17 cellular contexts compared by ENCODE assay signal in the genomic region with DNA sequence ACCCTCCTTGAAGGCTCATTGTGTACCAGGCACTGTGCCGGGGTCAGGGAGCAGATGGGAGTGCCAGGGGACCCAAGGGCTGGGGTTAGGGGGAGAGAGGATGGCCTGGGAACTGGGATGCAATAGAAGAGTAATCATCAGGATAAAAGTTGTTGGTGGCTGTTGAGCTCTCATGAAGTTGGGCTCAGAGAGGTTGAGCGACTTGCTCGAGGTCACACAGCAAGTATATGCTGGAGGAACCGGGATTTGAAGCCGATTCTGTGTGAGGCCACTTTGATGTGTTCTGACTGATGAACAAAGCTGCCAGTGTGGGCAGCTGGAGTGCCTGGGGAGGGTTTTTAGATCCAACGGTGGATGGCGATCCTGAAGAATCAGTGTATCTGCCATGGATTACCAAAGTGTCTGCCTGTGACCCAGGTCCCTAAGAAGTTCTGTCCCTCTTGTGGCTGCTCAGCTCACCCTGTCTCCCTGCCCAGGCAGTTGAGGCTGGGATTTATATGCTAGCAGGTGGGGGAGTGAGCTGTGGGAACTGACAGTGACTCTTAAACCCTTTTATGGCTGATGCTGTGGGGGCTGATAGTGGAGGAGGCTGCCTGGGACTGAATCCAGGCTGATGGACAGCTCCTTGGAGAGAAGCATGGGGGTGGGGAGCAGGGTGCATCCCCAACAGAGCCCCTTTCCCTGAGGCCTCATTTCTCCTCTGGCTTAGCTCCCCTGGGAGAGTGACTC. TPM values are rescaled to one million over a fixed set of nuclear protein-coding genes. Genes with fewer than 3 reads are reported as not detected.
DNase-seq lines count a peak whose midpoint lies in the region; ATAC-seq and TF ChIP-seq lines count a peak whose summit lies in the region.
"Had no signal": no experiment of that assay in that cellular context is flagged by ENCODE, and none has a peak within 500 bp of the region (broad histone marks: within the 10 kb centered on the region; RNA-seq: fewer than 3 reads in every experiment).

No MANE protein-coding gene starts in this region.

- H3K9me3 Mint-ChIP-seq in activated T-cell treated with anti-CD3 and anti-CD28 coated beads, Interleukin-2, amount 50 U/mL, for 24 hours: peaks cover 2% of the 10 kb centered on the region
- peaks cover 10% of the 10 kb centered on the region for H3K9me3 Mint-ChIP-seq in activated naive CD8-positive, alpha-beta T cell (ENCODE audit: low read depth)
- peaks cover 4% of the 10 kb centered on the region for H3K9me3 Mint-ChIP-seq in memory B cell

- H3K4me3 ChIP-seq in testis: no peak overlapping the region

- H3K4me1 Mint-ChIP-seq in activated T-cell treated with anti-CD3 and anti-CD28 coated beads, Interleukin-2, amount 50 U/mL, for 24 hours (ENCODE audit: low read depth): peaks cover 76% of the 10 kb centered on the region
- peaks cover 77% of the 10 kb centered on the region for H3K4me1 Mint-ChIP-seq in activated naive CD8-positive, alpha-beta T cell (ENCODE audit: low read depth)
- H3K4me1 Mint-ChIP-seq in memory B cell: peaks cover 58% of the 10 kb centered on the region

- intact Hi-C loops in testis (cut with DNase I; ENCODE audit: low total_unique reads): no loop called here

- no peak for TF ChIP-seq POLR2A in testis (IDR thresholded peaks at IDR 0.05)

- H3K36me3 ChIP-seq in testis (ENCODE audit: low read depth, missing control alignments): no peaks in the 10 kb centered on the region

- H3K27me3 Mint-ChIP-seq in activated T-cell treated with anti-CD3 and anti-CD28 coated beads, Interleukin-2, amount 50 U/mL, for 24 hours: no peaks in the 10 kb centered on the region
- no peaks in the 10 kb centered on the region for H3K27me3 Mint-ChIP-seq in activated naive CD8-positive, alpha-beta T cell
- no peaks in the 10 kb centered on the region for H3K27me3 Mint-ChIP-seq in memory B cell
- H3K27me3 Mint-ChIP-seq: activated naive CD4-positive, alpha-beta T cell treated with anti-CD3 and anti-CD28 coated beads, Interleukin-2, amount 10 ng/mL, durations not matched to agents 7 days and 5 days had no signal

- H3K4me1 ChIP-seq in testis: no peaks in the 10 kb centered on the region

- peak overlapping the region; percentile 62 for H3K27ac Mint-ChIP-seq in activated T-cell treated with anti-CD3 and anti-CD28 coated beads, Interleukin-2, amount 50 U/mL, for 24 hours
- peak overlapping the region; percentile 78 for H3K27ac Mint-ChIP-seq in activated naive CD8-positive, alpha-beta T cell
- H3K27ac Mint-ChIP-seq in memory B cell: peak overlapping the region; percentile 73
- H3K27ac Mint-ChIP-seq: activated naive CD4-positive, alpha-beta T cell treated with anti-CD3 and anti-CD28 coated beads, Interleukin-2, amount 10 ng/mL, durations not matched to agents 7 days and 5 days had no signal

- no peak overlapping the region for H3K27ac ChIP-seq in testis
- H3K27ac ChIP-seq: VCaP had no signal

- DNase-seq in activated T-cell treated with anti-CD3 and anti-CD28 coated beads, Interleukin-2, amount 50 U/mL, for 24 hours: no peak
- DNase-seq in activated T-cell treated with anti-CD3 and anti-CD28 coated beads for 4 hours: no peak
- DNase-seq in memory B cell (ENCODE audit: low spot score in 2 of 2): no peak
- peak; percentile 61 for DNase-seq in testis
- no peak for DNase-seq in DMS114 treated with DMSO at 0.1 percent for 48 hours (lab: John Stamatoyannopoulos, UW; ENCODE audit: unreplicated experiment)
- DNase-seq in HCEC 1CT: no peak
- DNase-seq: activated CD4-positive, alpha-beta T cell treated with anti-CD3 and anti-CD28 coated beads, Interleukin-2, amount 50 U/mL, for 4 hours; activated naive CD4-positive, alpha-beta T cell treated with anti-CD3 and anti-CD28 coated beads, Interleukin-2, amount 10 ng/mL, durations not matched to agents 7 days and 5 days; DMS79 treated with DMSO at 0.1 percent for 48 hours; effector CD4-positive, alpha-beta T cell; GOT3; Kasumi-1; NCI-H1105; NCI-H510A had no signal

- 85 to 93% methylated on average over 6 to 7 of the region's 7 CpGs for WGBS in testis, 2 donors

- no peak for TF ChIP-seq CTCF in testis (IDR thresholded peaks at IDR 0.05)

- ATAC-seq in memory B cell (ENCODE audit: low read depth): no peak
- no peak for ATAC-seq in HG03439 (IDR thresholded peaks at IDR 0.05; ENCODE audit: unreplicated experiment)

- no peaks in the 10 kb centered on the region for H3K27me3 ChIP-seq in testis

- no peak overlapping the region for H3K4me3 Mint-ChIP-seq in activated T-cell treated with anti-CD3 and anti-CD28 coated beads, Interleukin-2, amount 50 U/mL, for 24 hours
- H3K4me3 Mint-ChIP-seq in activated naive CD8-positive, alpha-beta T cell: no peak overlapping the region
- H3K4me3 Mint-ChIP-seq in memory B cell: peak overlapping the region; percentile 24
- H3K4me3 Mint-ChIP-seq: activated naive CD4-positive, alpha-beta T cell treated with anti-CD3 and anti-CD28 coated beads, Interleukin-2, amount 10 ng/mL, durations not matched to agents 7 days and 5 days had no signal

- H3K36me3 Mint-ChIP-seq in activated T-cell treated with anti-CD3 and anti-CD28 coated beads, Interleukin-2, amount 50 U/mL, for 24 hours (ENCODE audit: low read depth): peaks cover 36% of the 10 kb centered on the region
- peaks cover 12% of the 10 kb centered on the region for H3K36me3 Mint-ChIP-seq in activated naive CD8-positive, alpha-beta T cell
- peaks cover 47% of the 10 kb centered on the region for H3K36me3 Mint-ChIP-seq in memory B cell

- H3K9me3 ChIP-seq in testis: no peaks in the 10 kb centered on the region

RNA-seq across cellular contexts. Expression of gene ARHGEF18, which starts 8.3 kb away (rescaled TPM):
- total RNA-seq in testis: 10 to 100 TPM; 33.4 to 42.7 TPM
- 17.9 TPM for polyA plus RNA-seq in testis (ENCODE audit: insufficient read depth, low read depth, low replicate concordance)
